Comparison of ENCODE assay signal across 21 cellular contexts in the genomic region with DNA sequence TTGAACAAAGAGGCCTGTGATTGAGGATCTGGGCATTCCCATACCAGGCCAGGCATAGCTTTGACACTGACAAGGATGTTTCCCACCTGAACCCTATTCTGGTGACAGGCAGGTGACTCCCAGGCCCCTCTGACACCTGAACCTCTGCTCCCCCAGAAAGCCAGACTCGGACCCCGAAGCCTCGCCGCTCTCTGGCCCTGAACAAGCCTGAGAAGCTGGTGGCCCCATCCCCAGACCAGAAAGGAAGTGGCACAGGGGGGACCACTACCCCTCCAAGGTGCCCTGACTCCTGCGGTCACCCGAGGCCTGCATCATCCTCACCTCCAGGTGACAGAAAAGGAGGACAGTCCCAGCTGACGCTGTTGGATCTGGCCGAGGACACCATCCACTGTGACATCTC. TPM values are rescaled to one million over a fixed set of nuclear protein-coding genes. Genes with fewer than 3 reads are reported as not detected.
"Had no signal": no experiment of that assay in that cellular context is flagged by ENCODE, and none has a peak within 500 bp of the region (broad histone marks: within the 10 kb centered on the region; RNA-seq: fewer than 3 reads in every experiment).

No MANE protein-coding gene starts in this region.

- H3K4me1 ChIP-seq: SJCRH30 had no signal

- H3K36me3 ChIP-seq: MG63, SJCRH30 had no signal

- ATAC-seq: Right ventricle myocardium inferior, SK-N-SH treated with all-trans-retinoic acid at 6 μM for 48 hours had no signal

- H3K9me3 ChIP-seq: MG63, SJCRH30 had no signal

- H3K4me3 ChIP-seq: MG63, SJCRH30 had no signal

- H3K27ac ChIP-seq: SJCRH30 had no signal

- H3K27me3 ChIP-seq: MG63 had no signal

- DNase-seq: KG1, MG63, NCI-H1092, NCI-H1105 treated with DMSO at 0.1 percent for 48 hours, NCI-H1417 treated with DMSO at 0.1 percent for 48 hours, NCI-H146, NCI-H1694 treated with DMSO at 0.1 percent for 48 hours, NCI-H1930, NCI-H2081, NCI-H2107, NCI-H226, NCI-H446, NCI-H510A, NCI-H524 treated with DMSO at 0.1 percent for 48 hours, NCI-H69, NCI-H774, SHP77 treated with DMSO at 0.1 percent for 48 hours, SJCRH30 had no signal

RNA-seq across cellular contexts. Expression of a gene that starts 21.1 kb away (rescaled TPM):
- total RNA-seq: HT-29, Right ventricle myocardium inferior, SJCRH30 had no signal
